ENCODE assay signal across 20 cellular contexts in genomic region chr1:1236176-1236763, GRCh38. TPM values are rescaled to one million over a fixed set of nuclear protein-coding genes. Genes with fewer than 3 reads are reported as not detected.
"Had no signal": no experiment of that assay in that cellular context is flagged by ENCODE, and none has a peak within 500 bp of the region (broad histone marks: within the 10 kb centered on the region; RNA-seq: fewer than 3 reads in every experiment).

No MANE protein-coding gene starts in this region.

- H3K9me3 ChIP-seq: tibial artery had no signal

- DNase-seq: activated CD4-positive, alpha-beta memory T cell treated with anti-CD3 and anti-CD28 coated beads for 36 hours; activated CD4-positive, alpha-beta T cell treated with anti-CD3 and anti-CD28 coated beads for 36 hours; activated effector memory CD4-positive, alpha-beta T cell treated with Interleukin-2 at 50 U/mL for 16 hours; activated naive CD4-positive, alpha-beta T cell treated with anti-CD3 and anti-CD28 coated beads, Interleukin-2, amount 50 U/mL, for 16 hours; activated T-cell treated with anti-CD3 and anti-CD28 coated beads, Interleukin-2, amount 50 U/mL, for 24 hours; dermis blood vessel endothelial cell; effector memory CD8-positive, alpha-beta T cell; foreskin keratinocyte; kidney glomerular epithelial cell; left ventricle myocardium superior; natural killer cell; nucleus accumbens; stimulated activated CD4-positive, alpha-beta T cell treated with anti-CD3 and anti-CD28 coated beads, Interleukin-2, amount 100 ng/mL, for 48 hours; stimulated activated naive CD4-positive, alpha-beta T cell; tibial artery; WERI-Rb-1 had no signal

- H3K27ac ChIP-seq: foreskin keratinocyte, tibial artery, WERI-Rb-1 had no signal

- H3K4me3 ChIP-seq: tibial artery had no signal

- FAIRE-seq: astrocyte, bronchial epithelial cell, urothelium cell line had no signal

- H3K4me1 ChIP-seq: foreskin keratinocyte had no signal

- ATAC-seq: activated CD4-positive, alpha-beta T cell treated with anti-CD3 and anti-CD28 coated beads for 36 hours; effector memory CD8-positive, alpha-beta T cell; foreskin keratinocyte; left ventricle myocardium superior; natural killer cell had no signal

RNA-seq across cellular contexts. Expression of gene TNFRSF4, which starts 22.3 kb away (rescaled TPM):
- total RNA-seq: bronchial epithelial cell, chondrocyte, foreskin keratinocyte had no signal
- polyA plus RNA-seq: foreskin keratinocyte had no signal

RNA-seq across cellular contexts. Expression of gene TNFRSF18, which starts 29.9 kb away (rescaled TPM):
- total RNA-seq: bronchial epithelial cell, chondrocyte had no signal
